ENCODE assay signal across 11 cellular contexts in genomic region chr7:18408461-18408860, GRCh38.
DNase-seq lines count a peak whose midpoint lies in the region; ATAC-seq, FAIRE-seq and TF ChIP-seq lines count a peak whose summit lies in the region.
"Had no signal": no experiment of that assay in that cellular context is flagged by ENCODE, and none has a peak within 500 bp of the region (broad histone marks: within the 10 kb centered on the region; RNA-seq: fewer than 3 reads in every experiment).

No MANE protein-coding gene starts in this region.

- H3K79me2 ChIP-seq in H9 (ENCODE audit: insufficient read depth, low read length), result no peaks in the 10 kb centered on the region

- H3K9ac ChIP-seq in H9 (ENCODE audit: extremely low read depth, insufficient read length, low read length), result no peak overlapping the region

- H2BK12ac ChIP-seq in H9 (ENCODE audit: insufficient read length, low read depth, low read length), result no peak overlapping the region

- H3K27me3 Mint-ChIP-seq in H9 (ENCODE audit: low read depth) (no peaks in the 10 kb centered on the region), WTC11 (ENCODE audit: low read depth) (no peaks in the 10 kb centered on the region), T-helper 17 cell (peaks cover 18% of the 10 kb centered on the region)
- H3K27me3 Mint-ChIP-seq in activated CD4-positive, alpha-beta T cell treated with anti-CD3 and anti-CD28 coated beads, Interleukin-2, amount 10 ng/mL, durations not matched to agents 7 days and 5 days, result peaks cover 6% of the 10 kb centered on the region

- H2AFZ ChIP-seq in H9 (ENCODE audit: low read length), result no peak overlapping the region

- DNase-seq in H9, result no peak
- DNase-seq in WTC11 (ENCODE audit: low spot score), result no peak
- peak; percentile 51 for DNase-seq in fibroblast of the conjunctiva (ENCODE audit: low read depth)
- DNase-seq in urothelium cell line (ENCODE audit: low spot score), result peak; percentile 26
- no peak for DNase-seq in activated CD4-positive, alpha-beta T cell treated with anti-CD3 and anti-CD28 coated beads, Interleukin-2, amount 10 ng/mL, durations not matched to agents 7 days and 5 days
- DNase-seq in T-helper 17 cell, result no peak
- no peak for DNase-seq in HEK293T (ENCODE audit: extremely low spot score)
- DNase-seq: body of pancreas, COR-L47, stomach, WERI-Rb-1 had no signal

- no peak overlapping the region for H3K27ac ChIP-seq in H9 (ENCODE audit: insufficient read length, low read depth, low read length)
- H3K27ac ChIP-seq: body of pancreas, stomach, WERI-Rb-1 had no signal

- H3K27ac Mint-ChIP-seq in H9 (peak overlapping the region in 2 of 3 experiments; percentile 71 to 92; a peak in 4 of 7 replicates), WTC11 (no peak overlapping the region), T-helper 17 cell (no peak overlapping the region)
- H3K27ac Mint-ChIP-seq in activated CD4-positive, alpha-beta T cell treated with anti-CD3 and anti-CD28 coated beads, Interleukin-2, amount 10 ng/mL, durations not matched to agents 7 days and 5 days, result no peak overlapping the region

- H3K4ac ChIP-seq in H9 (ENCODE audit: low read depth, low read length), result no peak overlapping the region

- H2BK120ac ChIP-seq in H9 (ENCODE audit: low read depth, low read length, poor library complexity, severe bottlenecking), result no peak overlapping the region

- no peak overlapping the region for H3K23ac ChIP-seq in H9 (ENCODE audit: insufficient read length, low read depth, low read length)

- no CpG with 5 or more reads among the region's 2 CpGs for WGBS in H9 (ENCODE audit: extremely low coverage, insufficient read length, low lambda C conversion rate)

- H3K4me1 ChIP-seq in H9 (ENCODE audit: insufficient read depth, low read length), result peaks cover 2% of the 10 kb centered on the region; the same call in 1 of the 2 replicates
- H3K4me1 ChIP-seq: body of pancreas, stomach had no signal

- H3K4me3 Mint-ChIP-seq in H9 (no peak overlapping the region), WTC11 (no peak overlapping the region), T-helper 17 cell (no peak overlapping the region)
- H3K4me3 Mint-ChIP-seq in activated CD4-positive, alpha-beta T cell treated with anti-CD3 and anti-CD28 coated beads, Interleukin-2, amount 10 ng/mL, durations not matched to agents 7 days and 5 days, result no peak overlapping the region

- no peak overlapping the region for H4K5ac ChIP-seq in H9 (ENCODE audit: insufficient read length, low read depth, low read length)

- FAIRE-seq in urothelium cell line (lab: Jason Lieb, UNC), result no peak

- H3K27me3 ChIP-seq in H9 (ENCODE audit: insufficient read depth, low read length), result no peaks in the 10 kb centered on the region
- H3K27me3 ChIP-seq: body of pancreas, stomach had no signal

- H3K14ac ChIP-seq in H9 (ENCODE audit: insufficient read depth, low read length), result no peak overlapping the region

- H3K4me2 ChIP-seq in H9 (ENCODE audit: insufficient read depth, insufficient read length, low read length), result no peak overlapping the region

- H2BK20ac ChIP-seq in H9 (ENCODE audit: low read depth, low read length, poor library complexity, severe bottlenecking), result no peak overlapping the region

- no peak overlapping the region for H3K56ac ChIP-seq in H9 (ENCODE audit: insufficient read length, low read depth, low read length)

- CTCF ChIA-PET in WTC11 (lab: Charles Lee), result interaction anchor here (1.8 kb wide), 1 partner anchor 50 kb away, joined by 4 read pairs; no protein-coding TSS in a partner anchor
- CTCF ChIA-PET in activated CD4-positive, alpha-beta T cell treated with anti-CD3 and anti-CD28 coated beads, Interleukin-2, amount 10 ng/mL, durations not matched to agents 7 days and 5 days (lab: Charles Lee), result no interaction called here
- CTCF ChIA-PET in HEK293T (lab: Yijun Ruan, JAX), result no interaction called here

- H3K18ac ChIP-seq in H9 (ENCODE audit: insufficient read length, low read depth, low read length), result no peak overlapping the region

- H3K9me3 Mint-ChIP-seq in H9 (no peaks in the 10 kb centered on the region), WTC11 (no peaks in the 10 kb centered on the region)
- no peaks in the 10 kb centered on the region for H3K9me3 Mint-ChIP-seq in activated CD4-positive, alpha-beta T cell treated with anti-CD3 and anti-CD28 coated beads, Interleukin-2, amount 10 ng/mL, durations not matched to agents 7 days and 5 days

- H3K79me1 ChIP-seq in H9 (ENCODE audit: insufficient read depth, low read depth, low read length, poor library complexity, severe bottlenecking), result no peaks in the 10 kb centered on the region

- H3K23me2 ChIP-seq in H9 (ENCODE audit: insufficient read length, low read depth, low read length, poor library complexity, severe bottlenecking), result no peaks in the 10 kb centered on the region

- ATAC-seq in WTC11 (peak; percentile 81), T-helper 17 cell (no peak)
- ATAC-seq: body of pancreas had no signal

- H4K91ac ChIP-seq in H9 (ENCODE audit: insufficient read length, low read depth, low read length), result no peak overlapping the region

- no peak overlapping the region for H4K8ac ChIP-seq in H9 (replicated peaks; ENCODE audit: insufficient read length, low read depth, low read length)

- no peaks in the 10 kb centered on the region for H4K20me1 ChIP-seq in H9 (ENCODE audit: control insufficient read depth, insufficient read depth, insufficient read length)

- H3K36me3 Mint-ChIP-seq in H9 (ENCODE audit: insufficient read depth in 1 of 3, low read depth in 3 of 3) (no peaks in the 10 kb centered on the region), WTC11 (no peaks in the 10 kb centered on the region), T-helper 17 cell (ENCODE audit: low read depth) (no peaks in the 10 kb centered on the region)
- H3K36me3 Mint-ChIP-seq in activated CD4-positive, alpha-beta T cell treated with anti-CD3 and anti-CD28 coated beads, Interleukin-2, amount 10 ng/mL, durations not matched to agents 7 days and 5 days (ENCODE audit: low read depth), result no peaks in the 10 kb centered on the region

- peaks cover 28 to 31% of the 10 kb centered on the region in 2 experiments for H3K4me1 Mint-ChIP-seq in H9
- peaks cover 30% of the 10 kb centered on the region for H3K4me1 Mint-ChIP-seq in WTC11
- no peaks in the 10 kb centered on the region for H3K4me1 Mint-ChIP-seq in activated CD4-positive, alpha-beta T cell treated with anti-CD3 and anti-CD28 coated beads, Interleukin-2, amount 10 ng/mL, durations not matched to agents 7 days and 5 days
- H3K4me1 Mint-ChIP-seq in T-helper 17 cell, result no peaks in the 10 kb centered on the region

- H3K9me3 ChIP-seq in H9 (ENCODE audit: control insufficient read depth, low read depth, low read length) (no peaks in the 10 kb centered on the region), T-helper 17 cell (ENCODE audit: control insufficient read depth, low read length, poor library complexity, severe bottlenecking) (no peaks in the 10 kb centered on the region)
- H3K9me3 ChIP-seq: body of pancreas, stomach had no signal

- POLR2A ChIA-PET in WTC11 (lab: Charles Lee), result no interaction called here
- POLR2A ChIA-PET in activated CD4-positive, alpha-beta T cell treated with anti-CD3 and anti-CD28 coated beads, Interleukin-2, amount 10 ng/mL, durations not matched to agents 7 days and 5 days (lab: Charles Lee), result no interaction called here
- POLR2A ChIA-PET in HEK293T (lab: Yijun Ruan, JAX), result no interaction called here

- no peak overlapping the region for H2AK5ac ChIP-seq in H9 (ENCODE audit: insufficient read length, low read length)

- H2BK15ac ChIP-seq in H9 (ENCODE audit: low read depth, low read length), result no peak overlapping the region

- no peak overlapping the region for H2BK5ac ChIP-seq in H9 (ENCODE audit: insufficient read length, low read length)

- no peak overlapping the region for H3T11ph ChIP-seq in H9 (ENCODE audit: low read length)

- TF ChIP-seq CTCF in H9 (conservative IDR thresholded peaks at IDR 0.05) (no peak), WTC11 (IDR thresholded peaks at IDR 0.05) (no peak)

TF ChIP-seq in WTC11, 78 proteins besides CTCF, POLR2A, EP300 and RAD21 (continues in another document):
- TF ChIP-seq, protein P1, sequence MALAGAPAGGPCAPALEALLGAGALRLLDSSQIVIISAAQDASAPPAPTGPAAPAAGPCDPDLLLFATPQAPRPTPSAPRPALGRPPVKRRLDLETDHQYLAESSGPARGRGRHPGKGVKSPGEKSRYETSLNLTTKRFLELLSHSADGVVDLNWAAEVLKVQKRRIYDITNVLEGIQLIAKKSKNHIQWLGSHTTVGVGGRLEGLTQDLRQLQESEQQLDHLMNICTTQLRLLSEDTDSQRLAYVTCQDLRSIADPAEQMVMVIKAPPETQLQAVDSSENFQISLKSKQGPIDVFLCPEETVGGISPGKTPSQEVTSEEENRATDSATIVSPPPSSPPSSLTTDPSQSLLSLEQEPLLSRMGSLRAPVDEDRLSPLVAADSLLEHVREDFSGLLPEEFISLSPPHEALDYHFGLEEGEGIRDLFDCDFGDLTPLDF (CRISPR knock-in tag; IDR thresholded peaks at IDR 0.05), result no peak
- TF ChIP-seq NR3C1 (CRISPR knock-in tag; conservative IDR thresholded peaks at IDR 0.05; ENCODE audit: low read depth), result no peak
- TF ChIP-seq CDX4 (CRISPR knock-in tag; IDR thresholded peaks at IDR 0.05; ENCODE audit: borderline replicate concordance), result no peak

TF ChIP-seq in HEK293T, 16 proteins besides CTCF, POLR2A, EP300 and RAD21:
- TF ChIP-seq ELF4 (IDR thresholded peaks at IDR 0.05), result no peak
- TF ChIP-seq FOXA1 (IDR thresholded peaks at IDR 0.05), result no peak
- no peak for TF ChIP-seq ZNF384 (IDR thresholded peaks at IDR 0.05)
- TF ChIP-seq SP1 (IDR thresholded peaks at IDR 0.05), result no peak
- TF ChIP-seq L3MBTL2 (conservative IDR thresholded peaks at IDR 0.05), result no peak
- no peak for TF ChIP-seq ARNT (IDR thresholded peaks at IDR 0.05)
- TF ChIP-seq LEF1 (IDR thresholded peaks at IDR 0.05; ENCODE audit: borderline replicate concordance), result no peak
- TF ChIP-seq SUZ12 (IDR thresholded peaks at IDR 0.05), result no peak
- TF ChIP-seq NFRKB (IDR thresholded peaks at IDR 0.05), result no peak

Comparison
In these comparisons a context has a peak if more than half of its experiments do, and no peak if none do; other contexts are left out.
1. DNase-seq: peak in fibroblast of the conjunctiva (single experiment) and urothelium cell line (single experiment); none in H9 (single experiment), WTC11 (single experiment), activated CD4-positive, alpha-beta T cell treated with anti-CD3 and anti-CD28 coated beads, Interleukin-2, amount 10 ng/mL, durations not matched to agents 7 days and 5 days (single experiment), T-helper 17 cell (0 of 3) and HEK293T (single experiment).
2. H3K27ac Mint-ChIP-seq: peak in H9 (2 of 3); none in WTC11 (single experiment), activated CD4-positive, alpha-beta T cell treated with anti-CD3 and anti-CD28 coated beads, Interleukin-2, amount 10 ng/mL, durations not matched to agents 7 days and 5 days (single experiment) and T-helper 17 cell (single experiment).